In genomic region chr6:169362501-169363121, GRCh38 we compare ENCODE assay signal across 16 cellular contexts.
"Had no signal": no experiment of that assay in that cellular context is flagged by ENCODE, and none has a peak within 500 bp of the region (broad histone marks: within the 10 kb centered on the region; RNA-seq: fewer than 3 reads in every experiment).

No MANE protein-coding gene starts in this region.

- H3K4me1 ChIP-seq: esophagus muscularis mucosa, heart right ventricle, lower lobe of right lung, psoas muscle, sigmoid colon, vagina had no signal

- ATAC-seq: activated CD8-positive, alpha-beta memory T cell treated with anti-CD3 and anti-CD28 coated beads, Interleukin-2, amount 10 ng/mL, durations not matched to agents 7 days and 5 days; heart right ventricle; left colon; lower lobe of right lung; psoas muscle; stimulated activated effector memory CD8-positive, alpha-beta T cell treated with anti-CD3 and anti-CD28 coated beads, Interleukin-12 subunit alpha, Interleukin-12 subunit beta, amount 100 ng/mL, for 72 hours; T-helper 17 cell had no signal

- DNase-seq: activated CD4-positive, alpha-beta memory T cell treated with anti-CD3 and anti-CD28 coated beads for 36 hours; activated CD8-positive, alpha-beta memory T cell treated with anti-CD3 and anti-CD28 coated beads, Interleukin-2, amount 10 ng/mL, durations not matched to agents 7 days and 5 days; activated naive CD4-positive, alpha-beta T cell treated with anti-CD3 and anti-CD28 coated beads, Interleukin-2, amount 10 ng/mL, durations not matched to agents 7 days and 5 days; activated T-cell treated with anti-CD3 and anti-CD28 coated beads, Interleukin-2, amount 50 U/mL, for 1 hour; foreskin melanocyte; heart right ventricle; left colon; lower lobe of right lung; psoas muscle; sigmoid colon; T-helper 17 cell; WERI-Rb-1 had no signal

- H3K4me3 ChIP-seq: esophagus muscularis mucosa, heart right ventricle, lower lobe of right lung, psoas muscle, sigmoid colon, tibial nerve, vagina had no signal

- H3K9me3 ChIP-seq: esophagus muscularis mucosa, heart right ventricle, lower lobe of right lung, psoas muscle, sigmoid colon, tibial nerve, vagina had no signal

- H3K27ac ChIP-seq: esophagus muscularis mucosa, heart right ventricle, lower lobe of right lung, psoas muscle, sigmoid colon, WERI-Rb-1 had no signal

- H3K36me3 ChIP-seq: esophagus muscularis mucosa, heart right ventricle, lower lobe of right lung, sigmoid colon, tibial nerve, vagina, WERI-Rb-1 had no signal

- H3K27me3 ChIP-seq: esophagus muscularis mucosa, heart right ventricle, sigmoid colon, tibial nerve, vagina had no signal
